32 cellular contexts compared by ENCODE assay signal in genomic region chr18:56052202-56052601, GRCh38.
DNase-seq lines count a peak whose midpoint lies in the region; ATAC-seq, FAIRE-seq and TF ChIP-seq lines count a peak whose summit lies in the region.
"Had no signal": no experiment of that assay in that cellular context is flagged by ENCODE, and none has a peak within 500 bp of the region (broad histone marks: within the 10 kb centered on the region; RNA-seq: fewer than 3 reads in every experiment).

No MANE protein-coding gene starts in this region.

- H3K79me2 ChIP-seq in HepG2 (ENCODE audit: insufficient read depth, low read length) = no peaks in the 10 kb centered on the region

- TF ChIP-seq CTCF in liver (IDR thresholded peaks at IDR 0.05; ENCODE audit: low read depth, low read length, missing input control) (no peak), HepG2 (CRISPR knock-in tag; IDR thresholded peaks at IDR 0.05) (no peak), right lobe of liver (IDR thresholded peaks at IDR 0.05) (no peak)

- in situ Hi-C loops in HepG2 (cut with HindIII; ENCODE audit: extremely low pct_ligation_motif_present, low pct_unique_long_range_greater_than_20kb) (no loop called here), G401 (cut with HindIII; ENCODE audit: low sequenced_read_pairs) (no loop called here)

- intact Hi-C loops in HepG2 (cut with micrococcal nuclease; ENCODE audit: unreplicated experiment) = no loop called here
- intact Hi-C loops in right lobe of liver (cut with DNase I) = no loop called here

- ATAC-seq in HepG2 (no peak), left lobe of liver (peak; percentile 88), right lobe of liver (peak; percentile 81 to 85 (median 82))
- ATAC-seq: A549; CD8-positive, alpha-beta T cell had no signal

- POLR2A ChIA-PET in HepG2 (lab: Yijun Ruan, JAX) = no interaction called here

- H3K4me3 ChIP-seq in liver (ENCODE audit: low read depth in 1 of 3, low read length in 3 of 3) (no peak overlapping the region), HepG2 (replicated peaks in 1 of 3; ENCODE audit: insufficient read depth in 1 of 3, low read depth in 2 of 3, low read length in 3 of 3) (no peak overlapping the region), right lobe of liver (no peak overlapping the region)
- H3K4me3 ChIP-seq: A549; BLaER1; BLaER1 treated with 17β-estradiol and CSF1 and Interleukin-3, amounts not matched to agents 10 nM and 100 nM had no signal

- WGBS in liver = 55% methylated on average over 1 of the region's 1 CpG
- WGBS in HepG2 (ENCODE audit: low lambda C conversion rate) = 0% methylated on average over 1 of the region's 1 CpG
- 47% methylated on average over 1 of the region's 1 CpG for WGBS in right lobe of liver (ENCODE audit: insufficient coverage, low coverage, low lambda C conversion rate, missing lambda C conversion rate)

- H3K9ac ChIP-seq in liver (ENCODE audit: low read depth in 1 of 2, low read length in 2 of 2) = no peak overlapping the region
- no peak overlapping the region for H3K9ac ChIP-seq in HepG2 (ENCODE audit: insufficient read depth, low read depth, low read length)
- H3K9ac ChIP-seq: BLaER1; BLaER1 treated with 17β-estradiol and CSF1 and Interleukin-3, amounts not matched to agents 10 nM and 100 nM had no signal

- no TSS peak for BruUV-seq in HepG2 (replicated peaks; lab: Mats Ljungman, UMichigan)

- no peak overlapping the region for H3K4me2 ChIP-seq in HepG2 (ENCODE audit: low read depth, low read length)
- H3K4me2 ChIP-seq: A549; BLaER1; BLaER1 treated with 17β-estradiol and CSF1 and Interleukin-3, amounts not matched to agents 10 nM and 100 nM had no signal

- no peak for TF ChIP-seq EP300 in HepG2 (IDR thresholded peaks at IDR 0.05; ENCODE audit: low read depth in 2 of 2, low read length in 2 of 2)
- no peak for TF ChIP-seq EP300 in HepG2 (CRISPR knock-in tag; IDR thresholded peaks at IDR 0.05; ENCODE audit: borderline replicate concordance)

- H3K9me3 ChIP-seq in liver (ENCODE audit: control insufficient read depth in 4 of 4, low read length in 3 of 4) (peaks cover 0 to 9% (median 1%) of the 10 kb centered on the region in 4 donors), HepG2 (ENCODE audit: low read length) (peaks cover 83% of the 10 kb centered on the region), right lobe of liver (peaks cover 0 to 6% (median 0%) of the 10 kb centered on the region in 4 donors)
- H3K9me3 ChIP-seq: A549, BE2C, Caco-2 had no signal

- H3K4me1 ChIP-seq in liver (ENCODE audit: control insufficient read depth in 4 of 4, insufficient read depth in 4 of 4, low read length in 3 of 4) = peaks cover 0 to 4% (median 1%) of the 10 kb centered on the region in 4 donors
- H3K4me1 ChIP-seq in HepG2 (ENCODE audit: insufficient read depth, low read length) = no peaks in the 10 kb centered on the region
- peaks cover 0 to 8% (median 0%) of the 10 kb centered on the region in 4 donors for H3K4me1 ChIP-seq in right lobe of liver
- H3K4me1 ChIP-seq: A549; BE2C; BLaER1; BLaER1 treated with 17β-estradiol and CSF1 and Interleukin-3, amounts not matched to agents 10 nM and 100 nM; Caco-2 had no signal

- no peak overlapping the region for H2AFZ ChIP-seq in HepG2 (ENCODE audit: low read length)

- H4K20me1 ChIP-seq in HepG2 (ENCODE audit: insufficient read depth, low read length) = no peaks in the 10 kb centered on the region
- H4K20me1 ChIP-seq: BLaER1; BLaER1 treated with 17β-estradiol and CSF1 and Interleukin-3, amounts not matched to agents 10 nM and 100 nM had no signal

- no peaks in the 10 kb centered on the region for H3K36me3 ChIP-seq in liver (ENCODE audit: control insufficient read depth in 4 of 4, insufficient read depth in 3 of 4, low read depth in 1 of 4, low read length in 3 of 4)
- H3K36me3 ChIP-seq in HepG2 (replicated peaks in 1 of 2; ENCODE audit: control insufficient read depth in 1 of 2, insufficient read depth in 2 of 2, low read length in 2 of 2) = no peaks in the 10 kb centered on the region
- no peaks in the 10 kb centered on the region for H3K36me3 ChIP-seq in right lobe of liver
- H3K36me3 ChIP-seq: BE2C; BLaER1; BLaER1 treated with 17β-estradiol and CSF1 and Interleukin-3, amounts not matched to agents 10 nM and 100 nM had no signal

- TF ChIP-seq RAD21 in liver (IDR thresholded peaks at IDR 0.05) (no peak), HepG2 (CRISPR knock-in tag; IDR thresholded peaks at IDR 0.05) (no peak)

- no peaks in the 10 kb centered on the region for H3K27me3 ChIP-seq in liver (ENCODE audit: control insufficient read depth in 4 of 4, insufficient read depth in 4 of 4, low read length in 3 of 4)
- no peaks in the 10 kb centered on the region for H3K27me3 ChIP-seq in HepG2 (ENCODE audit: control insufficient read depth in 1 of 2, insufficient read depth in 2 of 2, low read length in 2 of 2)
- no peaks in the 10 kb centered on the region for H3K27me3 ChIP-seq in right lobe of liver
- H3K27me3 ChIP-seq: BE2C; BLaER1; BLaER1 treated with 17β-estradiol and CSF1 and Interleukin-3, amounts not matched to agents 10 nM and 100 nM had no signal

- no peak for TF ChIP-seq POLR2A in HepG2 (IDR thresholded peaks at IDR 0.05; ENCODE audit: insufficient read depth in 1 of 2, low read depth in 2 of 2, low read length in 2 of 2)
- TF ChIP-seq POLR2A in right lobe of liver (IDR thresholded peaks at IDR 0.05) = no peak

- CTCF ChIA-PET in HepG2 (lab: Yijun Ruan, JAX; ENCODE audit: low intra/inter-chr PET ratio, low total read pairs) = no interaction called here

- H3K27ac ChIP-seq in liver (ENCODE audit: low read depth in 1 of 2, low read length in 2 of 2) (no peak overlapping the region), HepG2 (ENCODE audit: extremely low read length, insufficient read depth, low read length) (no peak overlapping the region), right lobe of liver (no peak overlapping the region)
- H3K27ac ChIP-seq: 22Rv1; A549; BLaER1; BLaER1 treated with 17β-estradiol and CSF1 and Interleukin-3, amounts not matched to agents 10 nM and 100 nM; C4-2B had no signal

- no peak for DNase-seq in HepG2 (ENCODE audit: low spot score)
- DNase-seq in left lobe of liver (ENCODE audit: low spot score) = no peak
- no peak for DNase-seq in right lobe of liver
- no peak for DNase-seq in G401 (ENCODE audit: low spot score)
- no peak for DNase-seq in GM19240 (ENCODE audit: insufficient read length, low spot score)
- DNase-seq: 8988T; ACHN; AML-193; BE2C; C1 segment of cervical spinal cord; Caco-2; Calu3; CD4-positive, alpha-beta memory T cell; CD4-positive, alpha-beta T cell; CD4-positive, CD25-positive, alpha-beta regulatory T cell; CD8-positive, alpha-beta memory T cell; CD8-positive, alpha-beta T cell; COR-L47; DMS 273 treated with DMSO at 0.1 percent for 48 hours; DMS153; DMS53; DMS79; DMS79 treated with DMSO at 0.1 percent for 48 hours; DND-41; EL had no signal

- no peak for FAIRE-seq in HepG2 (lab: Jason Lieb, UNC)
- FAIRE-seq: A204.1, A549 had no signal

TF ChIP-seq in liver, 16 proteins besides CTCF, POLR2A, EP300 and RAD21 (continues in another document):
- no peak for TF ChIP-seq NR2F2 (IDR thresholded peaks at IDR 0.05)
- TF ChIP-seq REST (IDR thresholded peaks at IDR 0.05) = no peak
- peak; percentile 89 for TF ChIP-seq HNF4A (conservative IDR thresholded peaks at IDR 0.05)

TF ChIP-seq in HepG2, 621 proteins besides CTCF, POLR2A, EP300 and RAD21 (continues in another document):
- TF ChIP-seq ZNF768 (CRISPR knock-in tag; IDR thresholded peaks at IDR 0.05) = no peak
- no peak for TF ChIP-seq ZBTB34 (CRISPR knock-in tag; IDR thresholded peaks at IDR 0.05)
- no peak for TF ChIP-seq RARG (CRISPR knock-in tag; IDR thresholded peaks at IDR 0.05; ENCODE audit: low read depth)
- no peak for TF ChIP-seq ZIK1 (CRISPR knock-in tag; IDR thresholded peaks at IDR 0.05; ENCODE audit: borderline replicate concordance, low read depth)
- TF ChIP-seq TIGD3 (CRISPR knock-in tag; IDR thresholded peaks at IDR 0.05; ENCODE audit: borderline replicate concordance) = no peak
- no peak for TF ChIP-seq KDM4B (CRISPR knock-in tag; IDR thresholded peaks at IDR 0.05)
- TF ChIP-seq ZMAT5 (CRISPR knock-in tag; IDR thresholded peaks at IDR 0.05; ENCODE audit: borderline replicate concordance, low read depth) = no peak
